10 cellular contexts compared by ENCODE assay signal in the genomic region with DNA sequence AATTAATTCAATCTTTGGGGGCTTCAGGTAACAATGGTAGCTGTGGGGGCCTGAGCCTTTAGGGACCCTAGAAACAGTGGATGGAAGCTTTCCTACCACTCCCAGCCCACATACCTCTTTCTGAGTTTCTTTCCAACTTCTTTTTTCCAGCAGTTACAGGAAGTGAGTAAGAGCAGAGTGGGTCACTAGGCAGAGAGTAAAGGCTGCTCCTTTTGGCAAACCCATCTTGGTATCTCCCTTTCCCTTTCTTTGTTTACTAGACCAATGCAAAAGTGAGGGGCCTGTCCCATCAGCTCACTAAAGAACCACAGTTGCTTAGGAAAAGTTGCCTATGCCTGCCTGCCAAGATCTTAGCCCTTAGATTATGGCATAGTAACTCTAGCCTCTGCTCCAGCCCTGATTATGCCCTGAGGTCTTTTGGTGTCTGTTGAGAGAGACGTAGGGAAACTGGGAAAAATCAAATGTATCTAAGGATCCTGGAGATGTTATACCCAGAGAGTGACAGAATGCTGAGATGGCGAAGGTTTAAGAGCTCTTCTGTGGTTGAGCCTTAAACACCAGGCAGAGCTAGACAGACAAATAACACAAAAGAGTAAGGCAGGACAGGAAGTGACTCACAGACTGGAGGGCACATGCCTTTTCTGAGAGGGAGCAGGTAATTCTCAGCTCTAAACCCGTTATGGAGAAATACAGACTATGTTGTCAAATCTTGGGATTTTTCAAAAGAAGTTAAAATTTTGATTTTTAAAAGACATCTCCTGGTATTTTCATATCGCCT. TPM values are rescaled to one million over a fixed set of nuclear protein-coding genes. Genes with fewer than 3 reads are reported as not detected.
DNase-seq lines count a peak whose midpoint lies in the region; ATAC-seq, FAIRE-seq and TF ChIP-seq lines count a peak whose summit lies in the region.
"Had no signal": no experiment of that assay in that cellular context is flagged by ENCODE, and none has a peak within 500 bp of the region (broad histone marks: within the 10 kb centered on the region; RNA-seq: fewer than 3 reads in every experiment).

No MANE protein-coding gene starts in this region.

- FAIRE-seq in bronchial epithelial cell (lab: Jason Lieb, UNC) = peak; percentile 96

- H3K27me3 ChIP-seq in bronchial epithelial cell (ENCODE audit: control insufficient read depth, insufficient read depth, low read length) (no peaks in the 10 kb centered on the region), upper lobe of left lung (no peaks in the 10 kb centered on the region)

- intact Hi-C loops in activated CD4-positive, alpha-beta T cell treated with anti-CD3 and anti-CD28 coated beads for 36 hours (cut with DNase I, micrococcal nuclease) = loop anchor here (1.0 to 2.0 kb wide), 3 partner anchors 31 to 76 kb away; a partner anchor contains a TSS

- H3K36me3 ChIP-seq in bronchial epithelial cell (ENCODE audit: control insufficient read depth, insufficient read depth, low read length) (no peaks in the 10 kb centered on the region), upper lobe of left lung (no peaks in the 10 kb centered on the region)

- DNase-seq in activated CD4-positive, alpha-beta T cell treated with anti-CD3 and anti-CD28 coated beads for 36 hours = peak; percentile 12
- DNase-seq in activated CD4-positive, alpha-beta T cell treated with anti-CD3 and anti-CD28 coated beads, Interleukin-2, amount 50 U/mL, for 1 hour = no peak
- DNase-seq in NCI-H226 (peak; percentile 50), bronchial epithelial cell (ENCODE audit: low read depth) (peak; percentile 88), renal cortical epithelial cell (ENCODE audit: low read depth) (peak; percentile 83), left lobe of liver (ENCODE audit: low spot score) (no peak), upper lobe of left lung (no peak)
- DNase-seq: hypothalamus had no signal

- no peaks in the 10 kb centered on the region for H3K9me3 ChIP-seq in upper lobe of left lung

- peak; percentile 89 for ATAC-seq in activated CD4-positive, alpha-beta T cell treated with anti-CD3 and anti-CD28 coated beads for 36 hours
- ATAC-seq in left lobe of liver = no peak
- ATAC-seq in upper lobe of left lung (ENCODE audit: low FRiP score in 2 of 2) = no peak
- no peak for ATAC-seq in GM19452 (IDR thresholded peaks at IDR 0.05; ENCODE audit: unreplicated experiment)

- no peaks in the 10 kb centered on the region for H3K9me3 Mint-ChIP-seq in activated CD4-positive, alpha-beta T cell treated with anti-CD3 and anti-CD28 coated beads for 36 hours (ENCODE audit: low read depth)

- peaks cover 19% of the 10 kb centered on the region for H3K4me1 Mint-ChIP-seq in activated CD4-positive, alpha-beta T cell treated with anti-CD3 and anti-CD28 coated beads for 36 hours

- TF ChIP-seq CTCF in bronchial epithelial cell (IDR thresholded peaks at IDR 0.05; ENCODE audit: insufficient read depth, low read length, severe bottlenecking) = no peak
- no peak for TF ChIP-seq CTCF in upper lobe of left lung (IDR thresholded peaks at IDR 0.05)

- CTCF ChIA-PET in activated CD4-positive, alpha-beta T cell treated with anti-CD3 and anti-CD28 coated beads for 36 hours (lab: Charles Lee) = interaction anchor here (0.7 to 1.7 kb wide), 3 partner anchors 26 to 696 kb away, joined by 3 to 4 read pairs (median 3); no protein-coding TSS in a partner anchor

- POLR2A ChIA-PET in activated CD4-positive, alpha-beta T cell treated with anti-CD3 and anti-CD28 coated beads for 36 hours (lab: Charles Lee) = interaction anchor here (0.6 to 1.8 kb wide), 2 partner anchors 28 to 841 kb away, joined by 4 to 7 read pairs; no protein-coding TSS in a partner anchor

- no peaks in the 10 kb centered on the region for H3K36me3 Mint-ChIP-seq in activated CD4-positive, alpha-beta T cell treated with anti-CD3 and anti-CD28 coated beads for 36 hours (ENCODE audit: low read depth)

- no peak overlapping the region for H3K27ac ChIP-seq in upper lobe of left lung
- H3K27ac ChIP-seq: C4-2B had no signal

- no peak overlapping the region for H3K4me3 ChIP-seq in bronchial epithelial cell (ENCODE audit: low read depth, low read length)
- H3K4me3 ChIP-seq in upper lobe of left lung = no peak overlapping the region

- no peak for TF ChIP-seq POLR2A in upper lobe of left lung (IDR thresholded peaks at IDR 0.05)

- peak overlapping the region; percentile 4 for H3K27ac Mint-ChIP-seq in activated CD4-positive, alpha-beta T cell treated with anti-CD3 and anti-CD28 coated beads for 36 hours

- no peak overlapping the region for H3K4me3 Mint-ChIP-seq in activated CD4-positive, alpha-beta T cell treated with anti-CD3 and anti-CD28 coated beads for 36 hours

- no peak for TF ChIP-seq EP300 in upper lobe of left lung (IDR thresholded peaks at IDR 0.05)

- H3K4me1 ChIP-seq in upper lobe of left lung = no peaks in the 10 kb centered on the region

- 41 to 61% methylated on average over 4 of the region's 4 CpGs for WGBS in upper lobe of left lung, 2 donors

- peaks cover 8% of the 10 kb centered on the region for H3K27me3 Mint-ChIP-seq in activated CD4-positive, alpha-beta T cell treated with anti-CD3 and anti-CD28 coated beads for 36 hours

RNA-seq across cellular contexts. Expression of a gene that starts 7.7 kb away (rescaled TPM):
- under 1 TPM in 1 of 2 experiments, not detected in 1; 0.09 TPM for total RNA-seq in activated CD4-positive, alpha-beta T cell treated with anti-CD3 and anti-CD28 coated beads for 36 hours
- total RNA-seq in bronchial epithelial cell (under 0.01 TPM in 1 of 2 replicates, not detected in the other), renal cortical epithelial cell (0.17 and 1.6 TPM in 2 replicates), left lobe of liver (0.23 TPM), upper lobe of left lung (under 1 TPM in 3 of 6 donors, not detected in 3; 0.30 to 0.40 (median 0.30) TPM)

RNA-seq across cellular contexts. Expression of a gene that starts 31.3 kb away (rescaled TPM):
- 10 to 100 TPM; 20.9 to 27.3 TPM for total RNA-seq in activated CD4-positive, alpha-beta T cell treated with anti-CD3 and anti-CD28 coated beads for 36 hours
- total RNA-seq in bronchial epithelial cell = 15.8 and 18.4 TPM in 2 replicates
- total RNA-seq in renal cortical epithelial cell = 15.1 and 18.8 TPM in 2 replicates
- total RNA-seq in left lobe of liver = 2.7 TPM
- 10 to 100 TPM in 2 of 6 donors, 1 to 10 TPM in 4; 3.9 to 14.3 (median 7.7) TPM for total RNA-seq in upper lobe of left lung

RNA-seq across cellular contexts. Expression of a gene that starts 31.4 kb away (rescaled TPM):
- 10 to 100 TPM; 42.5 to 45.4 TPM for total RNA-seq in activated CD4-positive, alpha-beta T cell treated with anti-CD3 and anti-CD28 coated beads for 36 hours
- 2.1 and 2.2 TPM in 2 replicates for total RNA-seq in bronchial epithelial cell
- total RNA-seq in renal cortical epithelial cell = 10.4 and 10.9 TPM in 2 replicates
- total RNA-seq in left lobe of liver = 1.4 TPM
- total RNA-seq in upper lobe of left lung = 1 to 10 TPM; 2.9 to 7.5 (median 3.9) TPM

Comparison
In these comparisons a context has a peak if more than half of its experiments do, and no peak if none do; other contexts are left out.
1. DNase-seq: peak in activated CD4-positive, alpha-beta T cell treated with anti-CD3 and anti-CD28 coated beads for 36 hours (single experiment), NCI-H226 (single experiment), bronchial epithelial cell (single experiment) and renal cortical epithelial cell (single experiment); none in activated CD4-positive, alpha-beta T cell treated with anti-CD3 and anti-CD28 coated beads, Interleukin-2, amount 50 U/mL, for 1 hour (single experiment), left lobe of liver (single experiment) and upper lobe of left lung (0 of 2).